ENCODE assay signal across 23 cellular contexts in genomic region chr9:107492381-107492780, GRCh38. TPM values are rescaled to one million over a fixed set of nuclear protein-coding genes. Genes with fewer than 3 reads are reported as not detected.
DNase-seq lines count a peak whose midpoint lies in the region; ATAC-seq, FAIRE-seq and TF ChIP-seq lines count a peak whose summit lies in the region.
"Had no signal": no experiment of that assay in that cellular context is flagged by ENCODE, and none has a peak within 500 bp of the region (broad histone marks: within the 10 kb centered on the region; RNA-seq: fewer than 3 reads in every experiment).

No MANE protein-coding gene starts in this region.

- no peak for TF ChIP-seq EP300 in tibial nerve (IDR thresholded peaks at IDR 0.05)

- H3K36me3 ChIP-seq in left ventricle myocardium inferior: peaks cover 4% of the 10 kb centered on the region
- H3K36me3 ChIP-seq in bronchial epithelial cell (ENCODE audit: control insufficient read depth, insufficient read depth, low read length): peaks cover 7% of the 10 kb centered on the region
- H3K36me3 ChIP-seq in tibial nerve: peaks cover 0 to 7% (median 0%) of the 10 kb centered on the region in 3 donors
- H3K36me3 ChIP-seq: upper lobe of right lung had no signal

- H3K4me1 ChIP-seq in left ventricle myocardium inferior (peaks cover 45% of the 10 kb centered on the region), right cardiac atrium (ENCODE audit: control insufficient read depth, insufficient read depth, low read length) (no peaks in the 10 kb centered on the region), tibial nerve (peaks cover 0 to 22% (median 13%) of the 10 kb centered on the region in 4 donors)

- H3K4me3 ChIP-seq in left ventricle myocardium inferior (no peak overlapping the region), right cardiac atrium (ENCODE audit: low read length) (no peak overlapping the region), bronchial epithelial cell (ENCODE audit: low read depth, low read length) (no peak overlapping the region), tibial nerve (no peak overlapping the region)

- FAIRE-seq in bronchial epithelial cell (lab: Jason Lieb, UNC): no peak
- FAIRE-seq: endothelial cell of umbilical vein, keratinocyte had no signal

- no peak for TF ChIP-seq POLR2A in tibial nerve (IDR thresholded peaks at IDR 0.05)

- H3K9me3 ChIP-seq in left ventricle myocardium inferior (replicated peaks): no peaks in the 10 kb centered on the region
- no peaks in the 10 kb centered on the region for H3K9me3 ChIP-seq in right cardiac atrium (ENCODE audit: control insufficient read depth, low read length)
- no peaks in the 10 kb centered on the region for H3K9me3 ChIP-seq in tibial nerve
- H3K9me3 ChIP-seq: upper lobe of right lung had no signal

- no peak for DNase-seq in left ventricle myocardium inferior
- no peak for DNase-seq in right cardiac atrium
- peak; percentile 36 for DNase-seq in bronchial epithelial cell (ENCODE audit: low read depth)
- DNase-seq in iris pigment epithelial cell (ENCODE audit: low read depth): peak; percentile 22
- DNase-seq in tibial nerve (ENCODE audit: low spot score in 2 of 2): no peak
- DNase-seq: ACHN; activated CD4-positive, alpha-beta T cell treated with anti-CD3 and anti-CD28 coated beads, Interleukin-2, amount 50 U/mL, for 48 hours; activated naive CD4-positive, alpha-beta T cell; activated T-cell treated with anti-CD3 and anti-CD28 coated beads for 4 hours; CD4-positive, CD25-positive, alpha-beta regulatory T cell; head of caudate nucleus; mammary epithelial cell; MM.1S; naive thymus-derived CD8-positive, alpha-beta T cell; NCI-H187 treated with DMSO at 0.1 percent for 48 hours; SW 1271; upper lobe of right lung had no signal

- 47% methylated on average over 4 of the region's 4 CpGs for WGBS in right cardiac atrium
- WGBS in tibial nerve, 2 donors: 40 to 41% methylated on average over 4 of the region's 4 CpGs

- no peak for ATAC-seq in right cardiac atrium
- ATAC-seq in GM21381 (IDR thresholded peaks at IDR 0.05; ENCODE audit: unreplicated experiment): no peak
- ATAC-seq in GM19397 (IDR thresholded peaks at IDR 0.05; ENCODE audit: unreplicated experiment): no peak
- ATAC-seq in GM18511 (IDR thresholded peaks at IDR 0.05; ENCODE audit: unreplicated experiment): no peak
- ATAC-seq: naive thymus-derived CD8-positive, alpha-beta T cell; stimulated activated effector memory CD8-positive, alpha-beta T cell treated with anti-CD3 and anti-CD28 coated beads, Interleukin-12 subunit alpha, Interleukin-12 subunit beta, amount 100 ng/mL, for 72 hours; upper lobe of right lung had no signal

- H3K27me3 ChIP-seq in left ventricle myocardium inferior (ENCODE audit: low read depth) (no peaks in the 10 kb centered on the region), right cardiac atrium (ENCODE audit: control insufficient read depth, insufficient read depth) (no peaks in the 10 kb centered on the region), bronchial epithelial cell (ENCODE audit: control insufficient read depth, insufficient read depth, low read length) (no peaks in the 10 kb centered on the region), tibial nerve (no peaks in the 10 kb centered on the region)

- H3K27ac ChIP-seq in left ventricle myocardium inferior (replicated peaks): peak overlapping the region; percentile 98
- H3K27ac ChIP-seq in right cardiac atrium (ENCODE audit: low read length): no peak overlapping the region
- peak overlapping the region in 3 of 4 donors; percentile 91 to 94 (median 92) for H3K27ac ChIP-seq in tibial nerve
- H3K27ac ChIP-seq: upper lobe of right lung had no signal

- intact Hi-C loops in left ventricle myocardium inferior (cut with micrococcal nuclease): no loop called here
- intact Hi-C loops in right cardiac atrium (cut with DNase I): loop anchor here (5.0 to 10.0 kb wide), 4 partner anchors 92 to 242 kb away; no protein-coding TSS in a partner anchor

- TF ChIP-seq CTCF in left ventricle myocardium inferior (IDR thresholded peaks at IDR 0.05; ENCODE audit: borderline replicate concordance) (no peak), bronchial epithelial cell (IDR thresholded peaks at IDR 0.05; ENCODE audit: insufficient read depth, low read length, severe bottlenecking) (no peak), tibial nerve (IDR thresholded peaks at IDR 0.05) (no peak)

RNA-seq across cellular contexts. Expression of gene KLF4, which starts 2.8 kb away (rescaled TPM):
- 28.0 TPM for total RNA-seq in left ventricle myocardium inferior
- total RNA-seq in right cardiac atrium: 10 to 100 TPM; 37.0 to 71.6 (median 44.0) TPM
- polyA plus RNA-seq in right cardiac atrium: 44.1 TPM
- 16.1 and 33.7 TPM in 2 replicates for total RNA-seq in bronchial epithelial cell
- 100 to 1,000 TPM in 2 of 4 donors, 10 to 100 TPM in 2; 90.6 to 123 (median 106) TPM for total RNA-seq in tibial nerve
- polyA plus RNA-seq: naive thymus-derived CD8-positive, alpha-beta T cell had no signal

Comparison
In these comparisons a context has a peak if more than half of its experiments do, and no peak if none do; other contexts are left out.
1. DNase-seq: peak in bronchial epithelial cell (single experiment) and iris pigment epithelial cell (single experiment); none in left ventricle myocardium inferior (single experiment), right cardiac atrium (0 of 3) and tibial nerve (0 of 2).